21 cellular contexts compared by ENCODE assay signal in genomic region chr18:47603158-47603557, GRCh38.
DNase-seq lines count a peak whose midpoint lies in the region; ATAC-seq and TF ChIP-seq lines count a peak whose summit lies in the region.
"Had no signal": no experiment of that assay in that cellular context is flagged by ENCODE, and none has a peak within 500 bp of the region (broad histone marks: within the 10 kb centered on the region; RNA-seq: fewer than 3 reads in every experiment).

No MANE protein-coding gene starts in this region.

- peak; percentile 3 for DNase-seq in ecto neural progenitor cell (ENCODE audit: low spot score)
- no peak for DNase-seq in endothelial cell (ENCODE audit: low spot score)
- DNase-seq in osteocyte (ENCODE audit: extremely low spot score, unreplicated experiment) = peak; percentile 8
- no peak for DNase-seq in foreskin fibroblast
- DNase-seq in DMS53 treated with DMSO at 0.1 percent for 48 hours (lab: John Stamatoyannopoulos, UW; ENCODE audit: unreplicated experiment) = no peak
- DNase-seq: 8988T; ACHN; BE2C; C1 segment of cervical spinal cord; CD4-positive, alpha-beta memory T cell; CD4-positive, CD25-positive, alpha-beta regulatory T cell; CD8-positive, alpha-beta memory T cell; COR-L47; DMS 273 treated with DMSO at 0.1 percent for 48 hours; DMS153; DMS53; DMS79 treated with DMSO at 0.1 percent for 48 hours; GF-D8 had no signal

- H3K4me1 Mint-ChIP-seq in endothelial cell (ENCODE audit: unreplicated experiment) = peaks cover 64% of the 10 kb centered on the region
- no peaks in the 10 kb centered on the region for H3K4me1 Mint-ChIP-seq in osteocyte (ENCODE audit: unreplicated experiment)
- H3K4me1 Mint-ChIP-seq: CD14-positive monocyte; CD4-positive, alpha-beta memory T cell; CD4-positive, CD25-positive, alpha-beta regulatory T cell; CD8-positive, alpha-beta memory T cell had no signal

- no peak overlapping the region for H3K4me3 ChIP-seq in foreskin fibroblast (ENCODE audit: low read depth in 1 of 2, low read length in 2 of 2)
- H3K4me3 ChIP-seq: BLaER1 had no signal

- peak overlapping the region; percentile 67 for H3K27ac Mint-ChIP-seq in endothelial cell (ENCODE audit: unreplicated experiment)
- no peak overlapping the region for H3K27ac Mint-ChIP-seq in osteocyte (ENCODE audit: unreplicated experiment)
- H3K27ac Mint-ChIP-seq: CD14-positive monocyte; CD4-positive, alpha-beta memory T cell; CD4-positive, CD25-positive, alpha-beta regulatory T cell; CD8-positive, alpha-beta memory T cell had no signal

- TF ChIP-seq CTCF in endothelial cell (IDR thresholded peaks at IDR 0.05; ENCODE audit: unreplicated experiment) = no peak
- TF ChIP-seq CTCF in osteocyte (IDR thresholded peaks at IDR 0.05) = no peak
- no peak for TF ChIP-seq CTCF in foreskin fibroblast (IDR thresholded peaks at IDR 0.05; ENCODE audit: low read depth, low read length)

- no peak for ATAC-seq in HG02763 (IDR thresholded peaks at IDR 0.05; ENCODE audit: unreplicated experiment)

- H3K27me3 Mint-ChIP-seq in endothelial cell (ENCODE audit: unreplicated experiment) = peaks cover 5% of the 10 kb centered on the region
- no peaks in the 10 kb centered on the region for H3K27me3 Mint-ChIP-seq in osteocyte (ENCODE audit: unreplicated experiment)
- H3K27me3 Mint-ChIP-seq: CD4-positive, CD25-positive, alpha-beta regulatory T cell had no signal

- H3K9me3 Mint-ChIP-seq in endothelial cell (ENCODE audit: unreplicated experiment) = no peaks in the 10 kb centered on the region
- H3K9me3 Mint-ChIP-seq in osteocyte (ENCODE audit: unreplicated experiment) = no peaks in the 10 kb centered on the region

- H3K36me3 Mint-ChIP-seq in endothelial cell (ENCODE audit: low read depth, unreplicated experiment) = peaks cover 4% of the 10 kb centered on the region
- no peaks in the 10 kb centered on the region for H3K36me3 Mint-ChIP-seq in osteocyte (ENCODE audit: unreplicated experiment)
- H3K36me3 Mint-ChIP-seq: CD14-positive monocyte; CD4-positive, alpha-beta memory T cell; CD4-positive, CD25-positive, alpha-beta regulatory T cell; CD8-positive, alpha-beta memory T cell had no signal

- H3K4me3 Mint-ChIP-seq in endothelial cell (ENCODE audit: unreplicated experiment) (no peak overlapping the region), osteocyte (ENCODE audit: unreplicated experiment) (no peak overlapping the region)
- H3K4me3 Mint-ChIP-seq: CD14-positive monocyte; CD4-positive, alpha-beta memory T cell; CD4-positive, CD25-positive, alpha-beta regulatory T cell; CD8-positive, alpha-beta memory T cell had no signal

Comparison
In these comparisons a context has a peak if more than half of its experiments do, and no peak if none do; other contexts are left out.
1. DNase-seq: peak in ecto neural progenitor cell (single experiment) and osteocyte (single experiment); none in endothelial cell (single experiment), foreskin fibroblast (0 of 2) and DMS53 treated with DMSO at 0.1 percent for 48 hours (single experiment).